In genomic region chr12:56029166-56029519, GRCh38 we compare ENCODE assay signal across 10 cellular contexts. TPM values are rescaled to one million over a fixed set of nuclear protein-coding genes. Genes with fewer than 3 reads are reported as not detected.
A peak's percentile ranks its signal among the peaks of the same experiment; 100 is the strongest.
DNase-seq lines count a peak whose midpoint lies in the region; ATAC-seq and TF ChIP-seq lines count a peak whose summit lies in the region.
"Had no signal": no experiment of that assay in that cellular context is flagged by ENCODE, and none has a peak within 500 bp of the region (broad histone marks: within the 10 kb centered on the region; RNA-seq: fewer than 3 reads in every experiment).

No MANE protein-coding gene starts in this region.

- H3K27ac Mint-ChIP-seq in activated T-cell treated with anti-CD3 and anti-CD28 coated beads, Interleukin-2, amount 50 U/mL, for 72 hours = peak overlapping the region; percentile 52
- H3K27ac Mint-ChIP-seq in activated naive CD8-positive, alpha-beta T cell = peak overlapping the region; percentile 29
- H3K27ac Mint-ChIP-seq: dendritic cell treated with granulocyte-macrophage colony-stimulating factor and Interleukin-4, amounts not matched to agents 40 ng/mL and 50 ng/mL, for 4 days; naive B cell had no signal

- H3K27me3 Mint-ChIP-seq in activated T-cell treated with anti-CD3 and anti-CD28 coated beads, Interleukin-2, amount 50 U/mL, for 72 hours (ENCODE audit: low read depth) = no peaks in the 10 kb centered on the region
- no peaks in the 10 kb centered on the region for H3K27me3 Mint-ChIP-seq in activated naive CD8-positive, alpha-beta T cell
- H3K27me3 Mint-ChIP-seq: dendritic cell treated with granulocyte-macrophage colony-stimulating factor and Interleukin-4, amounts not matched to agents 40 ng/mL and 50 ng/mL, for 4 days; naive B cell had no signal

- H3K4me3 ChIP-seq in body of pancreas = no peak overlapping the region

- H3K27me3 ChIP-seq in foreskin keratinocyte = no peaks in the 10 kb centered on the region
- no peaks in the 10 kb centered on the region for H3K27me3 ChIP-seq in body of pancreas

- TF ChIP-seq CTCF in foreskin keratinocyte (conservative IDR thresholded peaks at IDR 0.05) (no peak), body of pancreas (IDR thresholded peaks at IDR 0.05) (no peak)

- no peaks in the 10 kb centered on the region for H3K9me3 ChIP-seq in body of pancreas

- H3K4me1 ChIP-seq in foreskin keratinocyte = peaks cover 11% of the 10 kb centered on the region
- no peaks in the 10 kb centered on the region for H3K4me1 ChIP-seq in body of pancreas

- H3K4me3 Mint-ChIP-seq in activated T-cell treated with anti-CD3 and anti-CD28 coated beads, Interleukin-2, amount 50 U/mL, for 72 hours = no peak overlapping the region
- H3K4me3 Mint-ChIP-seq in activated naive CD8-positive, alpha-beta T cell = peak overlapping the region; percentile 35
- H3K4me3 Mint-ChIP-seq: dendritic cell treated with granulocyte-macrophage colony-stimulating factor and Interleukin-4, amounts not matched to agents 40 ng/mL and 50 ng/mL, for 4 days; naive B cell had no signal

- peaks cover 43% of the 10 kb centered on the region for H3K4me1 Mint-ChIP-seq in activated T-cell treated with anti-CD3 and anti-CD28 coated beads, Interleukin-2, amount 50 U/mL, for 72 hours (ENCODE audit: low read depth)
- H3K4me1 Mint-ChIP-seq in activated naive CD8-positive, alpha-beta T cell (ENCODE audit: low read depth) = peaks cover 49% of the 10 kb centered on the region
- H3K4me1 Mint-ChIP-seq: naive B cell had no signal

- H3K36me3 Mint-ChIP-seq in activated T-cell treated with anti-CD3 and anti-CD28 coated beads, Interleukin-2, amount 50 U/mL, for 72 hours (ENCODE audit: insufficient read depth in 2 of 2) = peaks cover 2 to 31% of the 10 kb centered on the region in 2 donors
- peaks cover 25% of the 10 kb centered on the region for H3K36me3 Mint-ChIP-seq in activated naive CD8-positive, alpha-beta T cell
- H3K36me3 Mint-ChIP-seq: naive B cell had no signal

- H3K9me3 Mint-ChIP-seq in activated T-cell treated with anti-CD3 and anti-CD28 coated beads, Interleukin-2, amount 50 U/mL, for 72 hours = no peaks in the 10 kb centered on the region
- H3K9me3 Mint-ChIP-seq in activated naive CD8-positive, alpha-beta T cell (ENCODE audit: low read depth) = no peaks in the 10 kb centered on the region
- H3K9me3 Mint-ChIP-seq: dendritic cell treated with granulocyte-macrophage colony-stimulating factor and Interleukin-4, amounts not matched to agents 40 ng/mL and 50 ng/mL, for 4 days; naive B cell had no signal

- intact Hi-C loops in body of pancreas (cut with DNase I) = no loop called here

- no peak for ATAC-seq in activated T-cell treated with anti-CD3 and anti-CD28 coated beads, Interleukin-2, amount 50 U/mL, for 72 hours (replicated peaks in 1 of 2)
- ATAC-seq in foreskin keratinocyte (peak; percentile 56), GM19397 (IDR thresholded peaks at IDR 0.05; ENCODE audit: unreplicated experiment) (no peak), body of pancreas (no peak)

- TF ChIP-seq POLR2A in body of pancreas (IDR thresholded peaks at IDR 0.05) = no peak

- no peak for DNase-seq in activated T-cell treated with anti-CD3 and anti-CD28 coated beads, Interleukin-2, amount 50 U/mL, for 72 hours
- DNase-seq in activated T-cell treated with anti-CD3 and anti-CD28 coated beads, Interleukin-2, amount 50 U/mL, for 1 hour = no peak
- DNase-seq in foreskin keratinocyte (peak in 1 of 2 donors; percentile 57), stromal cell of bone marrow (ENCODE audit: low read depth) (peak; percentile 74), body of pancreas (no peak), H4 (ENCODE audit: low spot score) (no peak)

- no peak overlapping the region for H3K27ac ChIP-seq in foreskin keratinocyte
- peak overlapping the region in 1 of 4 donors; percentile 66 for H3K27ac ChIP-seq in body of pancreas

- peaks cover 0 to 3% of the 10 kb centered on the region in 2 donors for H3K36me3 ChIP-seq in body of pancreas (replicated peaks in 1 of 2; ENCODE audit: insufficient read depth in 1 of 2, low read depth in 2 of 2)

RNA-seq across cellular contexts. Expression of gene IKZF4, which starts 8.3 kb away (rescaled TPM):
- total RNA-seq in activated T-cell treated with anti-CD3 and anti-CD28 coated beads, Interleukin-2, amount 50 U/mL, for 72 hours = 10 to 100 TPM; 22.8 to 25.0 TPM
- 1.2 and 1.6 TPM in 2 replicates for total RNA-seq in foreskin keratinocyte
- polyA plus RNA-seq in foreskin keratinocyte = 0.62 and 0.91 TPM in 2 replicates
- 1 to 10 TPM; 2.6 to 7.6 TPM for total RNA-seq in body of pancreas
- total RNA-seq in H4 (2014; rRNA removed; shearing (Covaris generic)) = 0.39 and 0.89 TPM in 2 replicates

RNA-seq across cellular contexts. Expression of gene RPS26, which starts 12.6 kb away (rescaled TPM):
- total RNA-seq in activated T-cell treated with anti-CD3 and anti-CD28 coated beads, Interleukin-2, amount 50 U/mL, for 72 hours = 10 to 100 TPM; 23.0 to 28.9 TPM
- total RNA-seq in foreskin keratinocyte (833 and 866 TPM in 2 replicates), body of pancreas (100 to 1,000 TPM; 215 to 405 TPM)
- polyA plus RNA-seq in foreskin keratinocyte = 1,198 and 1,225 TPM in 2 replicates
- 1,414 and 1,870 TPM in 2 replicates for total RNA-seq in H4 (2014; rRNA removed; shearing (Covaris generic))

RNA-seq across cellular contexts. Expression of gene SUOX, which starts 32.1 kb away (rescaled TPM):
- 1 to 10 TPM; 7.8 to 9.9 TPM for total RNA-seq in activated T-cell treated with anti-CD3 and anti-CD28 coated beads, Interleukin-2, amount 50 U/mL, for 72 hours
- 8.7 TPM in 2 replicates for total RNA-seq in foreskin keratinocyte
- polyA plus RNA-seq in foreskin keratinocyte = 6.2 and 6.7 TPM in 2 replicates
- 10 to 100 TPM; 10.6 to 20.8 TPM for total RNA-seq in body of pancreas
- total RNA-seq in H4 (2014; rRNA removed; shearing (Covaris generic)) = 16.7 and 25.9 TPM in 2 replicates

RNA-seq across cellular contexts. Expression of gene ERBB3, which starts 50.8 kb away (rescaled TPM):
- total RNA-seq in activated T-cell treated with anti-CD3 and anti-CD28 coated beads, Interleukin-2, amount 50 U/mL, for 72 hours = 1 to 10 TPM; 1.4 to 1.9 TPM
- total RNA-seq in foreskin keratinocyte = 12.1 and 13.3 TPM in 2 replicates
- 8.4 and 8.5 TPM in 2 replicates for polyA plus RNA-seq in foreskin keratinocyte
- total RNA-seq in body of pancreas = 10 to 100 TPM; 72.9 to 74.8 TPM
- total RNA-seq in H4 (2014; rRNA removed; shearing (Covaris generic)) = 0.31 and 0.45 TPM in 2 replicates

RNA-seq across cellular contexts. Expression of gene RAB5B, which starts 55.3 kb away (rescaled TPM):
- total RNA-seq in activated T-cell treated with anti-CD3 and anti-CD28 coated beads, Interleukin-2, amount 50 U/mL, for 72 hours = 10 to 100 TPM; 49.4 to 56.6 TPM
- total RNA-seq in foreskin keratinocyte (58.2 and 75.3 TPM in 2 replicates), body of pancreas (10 to 100 TPM; 28.3 to 33.9 TPM)
- polyA plus RNA-seq in foreskin keratinocyte = 42.4 and 45.9 TPM in 2 replicates
- 46.9 and 47.7 TPM in 2 replicates for total RNA-seq in H4 (2014; rRNA removed; shearing (Covaris generic))

Comparison
In these comparisons a context has a peak if more than half of its experiments do, and no peak if none do; other contexts are left out.
1. RNA of gene RPS26, which starts 12.6 kb away (total RNA-seq): 1,414 to 1,870 TPM in H4, 833 to 866 TPM in foreskin keratinocyte and 215 to 405 TPM in body of pancreas; 23.0 to 28.9 TPM in activated T-cell treated with anti-CD3 and anti-CD28 coated beads, Interleukin-2, amount 50 U/mL, for 72 hours; every median in the first group is over 4 times any median in the second.